Comparison of ENCODE assay signal across 10 cellular contexts in genomic region chr4:72286185-72286584, GRCh38.
A peak's percentile ranks its signal among the peaks of the same experiment; 100 is the strongest.
DNase-seq lines count a peak whose midpoint lies in the region; ATAC-seq and TF ChIP-seq lines count a peak whose summit lies in the region.
"Had no signal": no experiment of that assay in that cellular context is flagged by ENCODE, and none has a peak within 500 bp of the region (broad histone marks: within the 10 kb centered on the region; RNA-seq: fewer than 3 reads in every experiment).

No MANE protein-coding gene starts in this region.

- intact Hi-C loops in left ventricle myocardium inferior (cut with micrococcal nuclease): no loop called here

- no peaks in the 10 kb centered on the region for H3K4me1 ChIP-seq in left ventricle myocardium inferior

- H3K27ac ChIP-seq in left ventricle myocardium inferior (replicated peaks): no peak overlapping the region
- H3K27ac ChIP-seq: SJCRH30 had no signal

- H3K27me3 Mint-ChIP-seq in HFFc6 (ENCODE audit: insufficient read depth): peaks cover 3% of the 10 kb centered on the region; the same call in 1 of the 2 replicates
- peaks cover 0 to 2% of the 10 kb centered on the region in 2 donors for H3K27me3 Mint-ChIP-seq in effector memory CD8-positive, alpha-beta T cell

- ATAC-seq in GM21515 (IDR thresholded peaks at IDR 0.05; ENCODE audit: unreplicated experiment) (no peak), HG03196 (IDR thresholded peaks at IDR 0.05; ENCODE audit: unreplicated experiment) (no peak)
- ATAC-seq in effector memory CD8-positive, alpha-beta T cell (replicated peaks): no peak

- no peaks in the 10 kb centered on the region for H3K36me3 Mint-ChIP-seq in HFFc6 (ENCODE audit: low read depth)
- no peaks in the 10 kb centered on the region for H3K36me3 Mint-ChIP-seq in effector memory CD8-positive, alpha-beta T cell (ENCODE audit: insufficient read depth)

- no peak overlapping the region for H3K4me3 Mint-ChIP-seq in HFFc6
- no peak overlapping the region for H3K4me3 Mint-ChIP-seq in effector memory CD8-positive, alpha-beta T cell
- H3K4me3 Mint-ChIP-seq: activated T-helper 1 cell treated with anti-CD3 and anti-CD28 coated beads, Interleukin-12 subunit alpha, Interleukin-12 subunit beta, Interleukin-2, Interleukin-4 antibody, amounts not matched to agents 30 ng/mL and 10 ng/mL and 1 ng/mL, durations not matched to agents 14 hours and 24 hours and 36 hours had no signal

- no peak for DNase-seq in AG09309 (ENCODE audit: low read depth)
- DNase-seq in HFFc6: peak; percentile 9
- DNase-seq in SW480 (ENCODE audit: low spot score): peak; percentile 14
- peak; percentile 29 for DNase-seq in inferior parietal cortex (ENCODE audit: extremely low spot score)
- no peak for DNase-seq in left ventricle myocardium inferior
- DNase-seq in effector memory CD8-positive, alpha-beta T cell: no peak

- H3K9me3 Mint-ChIP-seq in HFFc6: no peaks in the 10 kb centered on the region
- no peaks in the 10 kb centered on the region for H3K9me3 Mint-ChIP-seq in effector memory CD8-positive, alpha-beta T cell
- H3K9me3 Mint-ChIP-seq: activated T-helper 1 cell treated with anti-CD3 and anti-CD28 coated beads, Interleukin-12 subunit alpha, Interleukin-12 subunit beta, Interleukin-2, Interleukin-4 antibody, amounts not matched to agents 30 ng/mL and 10 ng/mL and 1 ng/mL, durations not matched to agents 14 hours and 24 hours and 36 hours had no signal

- no peak overlapping the region for H3K4me3 ChIP-seq in AG09309 (ENCODE audit: control insufficient read depth, low read depth, low read length)
- no peak overlapping the region for H3K4me3 ChIP-seq in left ventricle myocardium inferior
- H3K4me3 ChIP-seq: SJCRH30 had no signal

- no peaks in the 10 kb centered on the region for H3K4me1 Mint-ChIP-seq in HFFc6 (ENCODE audit: low read depth)
- no peaks in the 10 kb centered on the region for H3K4me1 Mint-ChIP-seq in effector memory CD8-positive, alpha-beta T cell (ENCODE audit: low read depth in 2 of 2)

- H3K27me3 ChIP-seq in left ventricle myocardium inferior (ENCODE audit: low read depth): no peaks in the 10 kb centered on the region
- H3K27me3 ChIP-seq: SJCRH30 had no signal

- TF ChIP-seq CTCF in AG09309 (IDR thresholded peaks at IDR 0.05; ENCODE audit: control insufficient read depth, insufficient read depth, low read depth, low read length, missing control alignments) (peak; percentile 2), HFFc6 (IDR thresholded peaks at IDR 0.05) (peak; percentile 73), left ventricle myocardium inferior (IDR thresholded peaks at IDR 0.05; ENCODE audit: borderline replicate concordance) (no peak)

- no peak overlapping the region for H3K27ac Mint-ChIP-seq in HFFc6
- H3K27ac Mint-ChIP-seq in effector memory CD8-positive, alpha-beta T cell: no peak overlapping the region
- H3K27ac Mint-ChIP-seq: activated T-helper 1 cell treated with anti-CD3 and anti-CD28 coated beads, Interleukin-12 subunit alpha, Interleukin-12 subunit beta, Interleukin-2, Interleukin-4 antibody, amounts not matched to agents 30 ng/mL and 10 ng/mL and 1 ng/mL, durations not matched to agents 14 hours and 24 hours and 36 hours had no signal

- no peaks in the 10 kb centered on the region for H3K36me3 ChIP-seq in left ventricle myocardium inferior
- H3K36me3 ChIP-seq: SJCRH30 had no signal

- no peaks in the 10 kb centered on the region for H3K9me3 ChIP-seq in left ventricle myocardium inferior (replicated peaks)
- H3K9me3 ChIP-seq: SJCRH30 had no signal

Comparison
In these comparisons a context has a peak if more than half of its experiments do, and no peak if none do; other contexts are left out.
1. DNase-seq: peak in HFFc6 (single experiment), SW480 (single experiment) and inferior parietal cortex (single experiment); none in AG09309 (single experiment), left ventricle myocardium inferior (single experiment) and effector memory CD8-positive, alpha-beta T cell (0 of 3).